15 cellular contexts compared by ENCODE assay signal in the genomic region with DNA sequence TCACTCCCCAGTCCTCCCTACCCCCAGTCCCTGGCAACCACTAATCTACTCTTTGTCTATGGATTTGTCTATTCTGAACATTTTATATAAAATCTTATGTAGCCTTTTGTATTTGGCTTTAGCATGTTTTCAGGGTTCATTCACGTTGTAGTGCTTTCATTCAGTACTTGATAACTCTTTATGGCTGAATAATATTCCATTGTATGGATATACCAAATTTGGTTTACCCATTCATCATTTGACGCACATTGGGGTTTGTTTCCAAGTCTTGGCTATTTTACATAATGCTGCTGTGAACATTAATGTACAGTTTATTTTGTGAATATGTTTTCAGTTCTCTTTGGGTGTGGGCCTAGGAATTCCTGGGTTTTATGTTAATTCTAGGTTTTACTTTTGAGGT. TPM values are rescaled to one million over a fixed set of nuclear protein-coding genes. Genes with fewer than 3 reads are reported as not detected.
DNase-seq lines count a peak whose midpoint lies in the region; TF ChIP-seq lines count a peak whose summit lies in the region.
"Had no signal": no experiment of that assay in that cellular context is flagged by ENCODE, and none has a peak within 500 bp of the region (broad histone marks: within the 10 kb centered on the region; RNA-seq: fewer than 3 reads in every experiment).

No MANE protein-coding gene starts in this region.

- peaks cover 7% of the 10 kb centered on the region; the same call in 1 of the 2 replicates for H3K9me3 ChIP-seq in DOHH2 (ENCODE audit: control insufficient read depth, insufficient read depth, low read length)
- H3K9me3 ChIP-seq in Karpas-422 (ENCODE audit: low read length): peaks cover 10% of the 10 kb centered on the region
- peaks cover 19% of the 10 kb centered on the region for H3K9me3 ChIP-seq in neural progenitor cell (ENCODE audit: low read depth)
- H3K9me3 ChIP-seq: gastroesophageal sphincter, upper lobe of left lung had no signal

- H3K36me3 Mint-ChIP-seq in chondrocyte (ENCODE audit: low read depth): peaks cover 4% of the 10 kb centered on the region
- H3K36me3 Mint-ChIP-seq in neural progenitor cell: peaks cover 40% of the 10 kb centered on the region

- H2AFZ ChIP-seq in Karpas-422 (ENCODE audit: low read length) (no peak overlapping the region), neural progenitor cell (replicated peaks) (no peak overlapping the region)

- H3K27me3 Mint-ChIP-seq in chondrocyte (ENCODE audit: low read depth) (no peaks in the 10 kb centered on the region), neural progenitor cell (ENCODE audit: insufficient read depth, low read depth) (peaks cover 2% of the 10 kb centered on the region)
- H3K27me3 Mint-ChIP-seq: central memory CD8-positive, alpha-beta T cell had no signal

- H3K79me2 ChIP-seq in DOHH2 (ENCODE audit: control insufficient read depth, low read length) (peaks cover 80% of the 10 kb centered on the region), Karpas-422 (ENCODE audit: low read length) (peaks cover 76% of the 10 kb centered on the region), neural progenitor cell (ENCODE audit: low read depth) (peaks cover 80% of the 10 kb centered on the region)

- H3F3A ChIP-seq in DOHH2 (ENCODE audit: control insufficient read depth, insufficient read depth) (peaks cover 5% of the 10 kb centered on the region), neural progenitor cell (ENCODE audit: low read depth) (no peaks in the 10 kb centered on the region)

- H3K36me3 ChIP-seq in DOHH2 (ENCODE audit: control insufficient read depth, low read length) (peaks cover 20% of the 10 kb centered on the region), Karpas-422 (ENCODE audit: insufficient read depth, low read length) (peaks cover 18% of the 10 kb centered on the region), neural progenitor cell (peaks cover 17% of the 10 kb centered on the region)
- H3K36me3 ChIP-seq: gastroesophageal sphincter, right atrium auricular region, upper lobe of left lung had no signal

- peak overlapping the region; percentile 95 for H3K4me3 Mint-ChIP-seq in chondrocyte (ENCODE audit: unreplicated experiment)
- peak overlapping the region; percentile 98 for H3K4me3 Mint-ChIP-seq in neural progenitor cell

- H3K4me2 ChIP-seq in DOHH2 (ENCODE audit: low read length) (peak overlapping the region; percentile 69), Karpas-422 (ENCODE audit: low read depth, low read length, poor library complexity, severe bottlenecking) (no peak overlapping the region), neural progenitor cell (peak overlapping the region; percentile 87)

- peaks cover 64% of the 10 kb centered on the region for H3K4me1 ChIP-seq in DOHH2 (ENCODE audit: control insufficient read depth, low read length)
- H3K4me1 ChIP-seq in Karpas-422 (ENCODE audit: low read length): peaks cover 48% of the 10 kb centered on the region
- peaks cover under 1% of the 10 kb centered on the region for H3K4me1 ChIP-seq in neural progenitor cell

- peak overlapping the region; percentile 82 for H3K4me3 ChIP-seq in DOHH2 (ENCODE audit: low read length)
- 0 out of 2 replicates have a peak overlapping the region, but pooled peaks have one; percentile 95 for H3K4me3 ChIP-seq in Karpas-422 (ENCODE audit: low read length)
- peak overlapping the region; percentile 88 for H3K4me3 ChIP-seq in neural progenitor cell
- H3K4me3 ChIP-seq: right atrium auricular region had no signal

- H3K27me3 ChIP-seq in DOHH2 (ENCODE audit: control insufficient read depth, low read length) (no peaks in the 10 kb centered on the region), Karpas-422 (ENCODE audit: low read length) (no peaks in the 10 kb centered on the region), neural progenitor cell (no peaks in the 10 kb centered on the region)
- H3K27me3 ChIP-seq: gastroesophageal sphincter, right atrium auricular region, upper lobe of left lung had no signal

- H3K27ac ChIP-seq in DOHH2 (ENCODE audit: low read depth, low read length) (no peak overlapping the region), Karpas-422 (ENCODE audit: low read length) (no peak overlapping the region), neural progenitor cell (no peak overlapping the region)
- H3K27ac ChIP-seq: gastroesophageal sphincter, right atrium auricular region, upper lobe of left lung had no signal

- no peak overlapping the region for H3K9ac ChIP-seq in Karpas-422 (ENCODE audit: low read length)
- H3K9ac ChIP-seq in neural progenitor cell: no peak overlapping the region

- H3K4me1 Mint-ChIP-seq in chondrocyte (ENCODE audit: low read depth) (peaks cover 51% of the 10 kb centered on the region), neural progenitor cell (peaks cover 25% of the 10 kb centered on the region)

- no peak for TF ChIP-seq CTCF in DOHH2 (IDR thresholded peaks at IDR 0.05; ENCODE audit: low read depth, low read length, poor library complexity, severe bottlenecking)
- TF ChIP-seq CTCF in chondrocyte (IDR thresholded peaks at IDR 0.05): no peak
- no peak for TF ChIP-seq CTCF in neural progenitor cell (IDR thresholded peaks at IDR 0.05)

- no peak for DNase-seq in Karpas-422
- no peak for DNase-seq in chondrocyte (ENCODE audit: low spot score)
- no peak for DNase-seq in neural progenitor cell (ENCODE audit: low spot score)
- DNase-seq in dermis blood vessel endothelial cell: no peak
- DNase-seq in stimulated activated CD4-positive, alpha-beta T cell treated with anti-CD3 and anti-CD28 coated beads, Interleukin-4, amount 100 ng/mL, for 4 hours: no peak
- DNase-seq in NCI-H526 (lab: John Stamatoyannopoulos, UW): no peak
- DNase-seq: GF-D8; NCI-H1092 treated with DMSO at 0.1 percent for 48 hours; NCI-H446; stimulated activated CD4-positive, alpha-beta T cell treated with anti-CD3 and anti-CD28 coated beads, Interleukin-4, amount 100 ng/mL, for 1 hour; upper lobe of left lung had no signal

- H4K20me1 ChIP-seq in DOHH2 (ENCODE audit: control insufficient read depth, insufficient read depth, low read depth, low read length) (peaks cover 9% of the 10 kb centered on the region; the same call in 1 of the 2 replicates), Karpas-422 (ENCODE audit: insufficient read depth, low read depth, low read length) (peaks cover 39% of the 10 kb centered on the region; the same call in 1 of the 2 replicates), neural progenitor cell (ENCODE audit: low read depth) (peaks cover 57% of the 10 kb centered on the region)

- H3K27ac Mint-ChIP-seq in chondrocyte (ENCODE audit: unreplicated experiment) (peak overlapping the region; percentile 96), neural progenitor cell (no peak overlapping the region)

- H3K9me2 ChIP-seq in DOHH2 (replicated peaks; ENCODE audit: control insufficient read depth, low read length) (no peaks in the 10 kb centered on the region), Karpas-422 (replicated peaks; ENCODE audit: insufficient read depth, low read length) (no peaks in the 10 kb centered on the region)

- H3K9me3 Mint-ChIP-seq in chondrocyte (ENCODE audit: low read depth) (peaks cover 17% of the 10 kb centered on the region), neural progenitor cell (peaks cover 33% of the 10 kb centered on the region)

RNA-seq across cellular contexts. Expression of gene KDM1A, which starts 2.6 kb away (rescaled TPM):
- total RNA-seq in Karpas-422 (2014; rRNA removed; shearing (Covaris generic); ENCODE audit: low replicate concordance): 110 and 121 TPM in 2 replicates
- 88.1 to 105 TPM (median 89.9 TPM) in 3 replicates for total RNA-seq in chondrocyte
- total RNA-seq in neural progenitor cell (ENCODE audit: low replicate concordance): 329 and 332 TPM in 2 replicates
- 108 and 119 TPM in 2 replicates for total RNA-seq in dermis blood vessel endothelial cell

RNA-seq across cellular contexts. Expression of gene TEX46, which starts 6.2 kb away (rescaled TPM):
- not detected in 2 replicates for total RNA-seq in Karpas-422 (2014; rRNA removed; shearing (Covaris generic); ENCODE audit: low replicate concordance)
- total RNA-seq in chondrocyte: not detected in 3 replicates
- not detected in 2 replicates for total RNA-seq in neural progenitor cell (ENCODE audit: low replicate concordance)
- not detected in 2 replicates for total RNA-seq in dermis blood vessel endothelial cell
- total RNA-seq: gastroesophageal sphincter, right atrium auricular region, upper lobe of left lung had no signal

RNA-seq across cellular contexts. Expression of gene LACTBL1, which starts 49.2 kb away (rescaled TPM):
- not detected in 2 replicates for total RNA-seq in Karpas-422 (2014; rRNA removed; shearing (Covaris generic); ENCODE audit: low replicate concordance)
- total RNA-seq in chondrocyte: not detected in 3 replicates
- total RNA-seq in neural progenitor cell (ENCODE audit: low replicate concordance): 0.12 TPM in 1 of 2 replicates, not detected in the other
- not detected in 2 replicates for total RNA-seq in dermis blood vessel endothelial cell
- total RNA-seq: gastroesophageal sphincter, right atrium auricular region, upper lobe of left lung had no signal
